In genomic region chrX:96211953-96212352, GRCh38 we compare ENCODE assay signal across 23 cellular contexts.
"Had no signal": no experiment of that assay in that cellular context is flagged by ENCODE, and none has a peak within 500 bp of the region (broad histone marks: within the 10 kb centered on the region; RNA-seq: fewer than 3 reads in every experiment).

No MANE protein-coding gene starts in this region.

- H3K9me3 ChIP-seq: left ventricle myocardium inferior, sigmoid colon, suprapubic skin, tibial nerve had no signal

- H3K27ac ChIP-seq: breast epithelium, foreskin keratinocyte, left ventricle myocardium inferior, sigmoid colon, stomach, suprapubic skin, tibial nerve had no signal

- H3K4me1 ChIP-seq: breast epithelium, foreskin keratinocyte, left ventricle myocardium inferior, sigmoid colon, stomach, suprapubic skin, tibial nerve had no signal

- H3K36me3 Mint-ChIP-seq: activated naive CD8-positive, alpha-beta T cell; mesothelial cell of epicardium; natural killer cell; stimulated activated memory B cell treated with anti-CD40 and anti-IgM and Interleukin-4, amounts not matched to agents 10 μg/mL and 1 μg/mL and 100 μg/mL, for 72 hours had no signal

- ATAC-seq: activated CD4-positive, alpha-beta T cell treated with anti-CD3 and anti-CD28 coated beads for 36 hours; foreskin keratinocyte; natural killer cell; stimulated activated memory B cell treated with anti-CD40 and anti-IgM and Interleukin-4, amounts not matched to agents 10 μg/mL and 1 μg/mL and 100 μg/mL, for 72 hours; WTC11 had no signal

- H3K4me1 Mint-ChIP-seq: activated CD4-positive, alpha-beta T cell treated with anti-CD3 and anti-CD28 coated beads for 36 hours; central memory CD8-positive, alpha-beta T cell; mesothelial cell of epicardium; natural killer cell; stimulated activated memory B cell treated with anti-CD40 and anti-IgM and Interleukin-4, amounts not matched to agents 10 μg/mL and 1 μg/mL and 100 μg/mL, for 72 hours; WTC11 had no signal

- H3K27me3 Mint-ChIP-seq: activated CD4-positive, alpha-beta T cell treated with anti-CD3 and anti-CD28 coated beads for 36 hours; activated naive CD8-positive, alpha-beta T cell; central memory CD8-positive, alpha-beta T cell; stimulated activated memory B cell treated with anti-CD40 and anti-IgM and Interleukin-4, amounts not matched to agents 10 μg/mL and 1 μg/mL and 100 μg/mL, for 72 hours had no signal

- H3K9me3 Mint-ChIP-seq: central memory CD8-positive, alpha-beta T cell had no signal

- H3K4me2 ChIP-seq: smooth muscle cell had no signal

- H3K4me3 Mint-ChIP-seq: activated CD4-positive, alpha-beta T cell treated with anti-CD3 and anti-CD28 coated beads for 36 hours; activated naive CD8-positive, alpha-beta T cell; activated T-cell treated with anti-CD3 and anti-CD28 coated beads, Interleukin-2, amount 50 U/mL, for 24 hours; central memory CD8-positive, alpha-beta T cell; mesothelial cell of epicardium; natural killer cell; stimulated activated memory B cell treated with anti-CD40 and anti-IgM and Interleukin-4, amounts not matched to agents 10 μg/mL and 1 μg/mL and 100 μg/mL, for 72 hours; WTC11 had no signal

- H3K36me3 ChIP-seq: breast epithelium, left ventricle myocardium inferior, sigmoid colon, stomach, suprapubic skin, tibial nerve had no signal

- H3K4me3 ChIP-seq: breast epithelium, left ventricle myocardium inferior, sigmoid colon, smooth muscle cell, stomach, suprapubic skin, tibial nerve had no signal

- H3K27me3 ChIP-seq: foreskin keratinocyte, sigmoid colon, suprapubic skin, tibial nerve had no signal

- DNase-seq: activated CD4-positive, alpha-beta T cell treated with anti-CD3 and anti-CD28 coated beads for 36 hours; activated CD4-positive, alpha-beta T cell treated with anti-CD3 and anti-CD28 coated beads, Interleukin-2, amount 50 U/mL, for 4 hours; activated CD8-positive, alpha-beta memory T cell treated with anti-CD3 and anti-CD28 coated beads for 24 hours; activated CD8-positive, alpha-beta memory T cell treated with anti-CD3 and anti-CD28 coated beads, Interleukin-2, amount 50 U/mL, for 4 hours; activated naive CD4-positive, alpha-beta T cell; activated T-cell treated with anti-CD3 and anti-CD28 coated beads, Interleukin-2, amount 50 U/mL, for 24 hours; effector memory CD4-positive, alpha-beta T cell; foreskin keratinocyte; left ventricle myocardium inferior; mammary epithelial cell; natural killer cell; sigmoid colon; stimulated activated CD4-positive, alpha-beta T cell treated with anti-CD3 and anti-CD28 coated beads, Interleukin-15, amount 100 ng/mL, for 24 hours; stomach had no signal
